33 cellular contexts compared by ENCODE assay signal in the genomic region with DNA sequence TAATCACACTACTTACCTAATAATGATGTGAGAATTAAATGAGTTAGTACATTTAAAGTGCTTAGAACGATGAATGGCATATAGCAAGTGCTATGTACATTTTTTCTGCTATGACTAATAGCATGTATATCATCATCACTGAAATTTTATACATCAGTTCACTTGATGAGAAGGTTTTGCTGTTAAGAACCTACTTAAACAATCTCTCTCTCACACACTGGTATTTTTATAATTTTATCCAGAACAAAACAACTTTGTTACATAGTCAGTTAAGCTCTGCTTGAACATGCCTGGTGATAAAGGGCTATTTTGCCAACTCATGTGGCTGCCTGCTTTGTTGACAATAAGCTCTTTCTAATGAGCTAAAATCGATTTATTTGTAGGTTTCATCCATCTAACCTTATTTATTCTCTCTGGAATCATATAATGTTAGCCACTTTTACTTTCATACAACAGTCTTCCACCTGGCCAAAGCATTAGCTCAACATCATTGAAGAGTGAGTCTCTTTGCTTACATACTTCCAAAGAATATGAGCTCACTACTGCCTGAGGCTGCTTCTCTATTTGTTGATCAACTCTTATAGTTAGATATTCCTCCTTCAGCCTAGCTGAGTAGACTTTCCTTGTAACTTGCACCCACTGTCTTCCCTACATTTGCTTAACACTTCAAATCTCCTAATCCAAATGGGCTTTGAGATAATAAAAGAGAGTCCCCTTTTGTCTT.
"Had no signal": no experiment of that assay in that cellular context is flagged by ENCODE, and none has a peak within 500 bp of the region (broad histone marks: within the 10 kb centered on the region; RNA-seq: fewer than 3 reads in every experiment).

No MANE protein-coding gene starts in this region.

- H3K36me3 Mint-ChIP-seq: type B pancreatic cell had no signal

- H3K27me3 Mint-ChIP-seq: activated CD4-positive, alpha-beta memory T cell treated with anti-CD3 and anti-CD28 coated beads, Interleukin-2, amount 10 ng/mL, durations not matched to agents 7 days and 5 days; activated CD4-positive, alpha-beta T cell treated with anti-CD3 and anti-CD28 coated beads, Interleukin-2, amount 10 ng/mL, durations not matched to agents 24 days and 14 days; activated T-helper 17 cell treated with anti-CD3 and anti-CD28 coated beads, Interleukin-2, amount 50 U/mL, for 72 hours; effector memory CD8-positive, alpha-beta T cell; stimulated activated naive CD8-positive, alpha-beta T cell treated with anti-CD3 and anti-CD28 coated beads, Interleukin-15, Interleukin-2, amounts not matched to agents 100 ng/mL and 50 ng/mL, for 24 hours; type B pancreatic cell had no signal

- H3K36me3 ChIP-seq: heart left ventricle, neutrophil, pancreas, prostate gland, uterus had no signal

- H3K27ac ChIP-seq: coronary artery, heart left ventricle, neutrophil, pancreas, prostate gland, skin epidermis, uterus, VCaP had no signal

- H3K27me3 ChIP-seq: heart left ventricle, neutrophil, pancreas, uterus had no signal

- ATAC-seq: activated CD4-positive, CD25-positive, alpha-beta regulatory T cell treated with anti-CD3 and anti-CD28 coated beads, Interleukin-2, amount 50 U/mL, for 24 hours; activated naive CD4-positive, alpha-beta T cell treated with anti-CD3 and anti-CD28 coated beads, Interleukin-2, amount 50 U/mL, for 72 hours; activated T-helper 17 cell treated with anti-CD3 and anti-CD28 coated beads, Interleukin-2, amount 50 U/mL, for 72 hours; effector memory CD8-positive, alpha-beta T cell; esophagus mucosa; heart left ventricle; left colon; pancreas; sciatic nerve had no signal

- FAIRE-seq: kidney, pancreas had no signal

- H3K9me3 ChIP-seq: neutrophil, pancreas, prostate gland, uterus had no signal

- H3K4me1 ChIP-seq: heart left ventricle, pancreas, prostate gland, uterus had no signal

- H3K27ac Mint-ChIP-seq: activated CD4-positive, alpha-beta memory T cell treated with anti-CD3 and anti-CD28 coated beads, Interleukin-2, amount 10 ng/mL, durations not matched to agents 7 days and 5 days; activated CD4-positive, alpha-beta T cell treated with anti-CD3 and anti-CD28 coated beads, Interleukin-2, amount 10 ng/mL, durations not matched to agents 24 days and 14 days; activated naive CD4-positive, alpha-beta T cell treated with anti-CD3 and anti-CD28 coated beads, Interleukin-2, amount 50 U/mL, for 72 hours; activated T-cell treated with anti-CD3 and anti-CD28 coated beads, Interleukin-2, amount 50 U/mL, for 24 hours; activated T-helper 17 cell treated with anti-CD3 and anti-CD28 coated beads, Interleukin-2, amount 50 U/mL, for 72 hours; effector memory CD8-positive, alpha-beta T cell; immature natural killer cell; mesothelial cell of epicardium; naive B cell; nephron progenitor cell; stimulated activated naive CD8-positive, alpha-beta T cell treated with anti-CD3 and anti-CD28 coated beads, Interleukin-15, Interleukin-2, amounts not matched to agents 100 ng/mL and 50 ng/mL, for 24 hours; type B pancreatic cell had no signal

- H3K4me1 Mint-ChIP-seq: activated CD4-positive, alpha-beta memory T cell treated with anti-CD3 and anti-CD28 coated beads, Interleukin-2, amount 10 ng/mL, durations not matched to agents 7 days and 5 days; activated CD4-positive, alpha-beta T cell treated with anti-CD3 and anti-CD28 coated beads, Interleukin-2, amount 10 ng/mL, durations not matched to agents 24 days and 14 days; activated T-helper 17 cell treated with anti-CD3 and anti-CD28 coated beads, Interleukin-2, amount 50 U/mL, for 72 hours; immature natural killer cell; mesothelial cell of epicardium; naive B cell; nephron progenitor cell had no signal

- H3K4me3 Mint-ChIP-seq: activated CD4-positive, alpha-beta memory T cell treated with anti-CD3 and anti-CD28 coated beads, Interleukin-2, amount 10 ng/mL, durations not matched to agents 7 days and 5 days; activated CD4-positive, alpha-beta T cell treated with anti-CD3 and anti-CD28 coated beads, Interleukin-2, amount 10 ng/mL, durations not matched to agents 24 days and 14 days; activated T-cell treated with anti-CD3 and anti-CD28 coated beads, Interleukin-2, amount 50 U/mL, for 24 hours; activated T-helper 17 cell treated with anti-CD3 and anti-CD28 coated beads, Interleukin-2, amount 50 U/mL, for 72 hours; effector memory CD8-positive, alpha-beta T cell; immature natural killer cell; mesothelial cell of epicardium; nephron progenitor cell; stimulated activated naive CD8-positive, alpha-beta T cell treated with anti-CD3 and anti-CD28 coated beads, Interleukin-15, Interleukin-2, amounts not matched to agents 100 ng/mL and 50 ng/mL, for 24 hours; type B pancreatic cell had no signal

- DNase-seq: activated CD4-positive, alpha-beta memory T cell treated with anti-CD3 and anti-CD28 coated beads, Interleukin-2, amount 10 ng/mL, durations not matched to agents 7 days and 5 days; activated CD4-positive, alpha-beta T cell treated with anti-CD3 and anti-CD28 coated beads, Interleukin-2, amount 10 ng/mL, durations not matched to agents 24 days and 14 days; activated CD8-positive, alpha-beta memory T cell treated with anti-CD3 and anti-CD28 coated beads, Interleukin-2, amount 50 U/mL, for 48 hours; activated gamma-delta T cell treated with Interleukin-2 at 50 U/mL for 16 hours; activated T-cell treated with anti-CD3 and anti-CD28 coated beads, Interleukin-2, amount 50 U/mL, for 24 hours; anterior cingulate cortex; dorsolateral prefrontal cortex; effector memory CD8-positive, alpha-beta T cell; heart left ventricle; hypothalamus; immature natural killer cell; kidney; left colon; naive B cell; nephron progenitor cell; pancreas; retina; stimulated activated CD4-positive, alpha-beta T cell treated with anti-CD3 and anti-CD28 coated beads, Interleukin-12 subunit alpha, Interleukin-12 subunit beta, amount 100 ng/mL, for 4 hours; stimulated activated CD4-positive, alpha-beta T cell treated with anti-CD3 and anti-CD28 coated beads, Interleukin-4, amount 100 ng/mL, for 1 hour; uterus had no signal

- H3K4me3 ChIP-seq: coronary artery, dorsolateral prefrontal cortex, heart left ventricle, pancreas, prostate gland, skin epidermis, uterus had no signal
